ENCODE assay signal across 8 cellular contexts in genomic region chrX:41332005-41332404, GRCh38. TPM values are rescaled to one million over a fixed set of nuclear protein-coding genes. Genes with fewer than 3 reads are reported as not detected.
DNase-seq lines count a peak whose midpoint lies in the region; ATAC-seq, FAIRE-seq and TF ChIP-seq lines count a peak whose summit lies in the region.

No MANE protein-coding gene starts in this region.

- H3K9ac ChIP-seq in MM.1S (ENCODE audit: low read length) (peak overlapping the region; percentile 100), duodenal mucosa (ENCODE audit: low read depth in 1 of 2, low read length in 2 of 2) (peak overlapping the region; percentile 80 to 100), neural progenitor cell (no peak overlapping the region)

- POLR2A ChIA-PET in CD8-positive, alpha-beta T cell (lab: Charles Lee) = no interaction called here

- peaks cover 16% of the 10 kb centered on the region for H3K4me1 Mint-ChIP-seq in CD8-positive, alpha-beta T cell (ENCODE audit: low read depth)
- peaks cover 8% of the 10 kb centered on the region for H3K4me1 Mint-ChIP-seq in neural progenitor cell

- ATAC-seq in CD8-positive, alpha-beta T cell = no peak
- no peak for ATAC-seq in sciatic nerve

- no peak for FAIRE-seq in GM12892 (lab: Jason Lieb, UNC)

- H3F3A ChIP-seq in MM.1S (ENCODE audit: insufficient read depth, low read length) = peaks cover 32% of the 10 kb centered on the region
- H3F3A ChIP-seq in neural progenitor cell (ENCODE audit: low read depth) = peaks cover 24% of the 10 kb centered on the region

- no peaks in the 10 kb centered on the region for H3K27me3 ChIP-seq in CD8-positive, alpha-beta T cell (ENCODE audit: insufficient read depth, low read length)
- H3K27me3 ChIP-seq in MM.1S (replicated peaks; ENCODE audit: insufficient read depth, low read length) = no peaks in the 10 kb centered on the region
- H3K27me3 ChIP-seq in duodenal mucosa (ENCODE audit: control insufficient read depth in 1 of 2, insufficient read depth in 2 of 2, low read length in 2 of 2) = no peaks in the 10 kb centered on the region
- H3K27me3 ChIP-seq in neural progenitor cell = no peaks in the 10 kb centered on the region

- no peak for TF ChIP-seq POLR2A in GM12892 (IDR thresholded peaks at IDR 0.05; ENCODE audit: low read depth, low read length)

- no peaks in the 10 kb centered on the region for H3K9me2 ChIP-seq in MM.1S (replicated peaks; ENCODE audit: insufficient read depth, low read length)

- H3K4me2 ChIP-seq in MM.1S (ENCODE audit: low read depth, low read length) = peak overlapping the region; percentile 91
- peak overlapping the region; percentile 87 for H3K4me2 ChIP-seq in neural progenitor cell

- no peaks in the 10 kb centered on the region for H3K9me3 ChIP-seq in CD8-positive, alpha-beta T cell (ENCODE audit: low read length)
- no peaks in the 10 kb centered on the region for H3K9me3 ChIP-seq in MM.1S (replicated peaks; ENCODE audit: insufficient read depth, low read length)
- H3K9me3 ChIP-seq in duodenal mucosa (ENCODE audit: control insufficient read depth in 1 of 2, low read length in 2 of 2) = no peaks in the 10 kb centered on the region
- H3K9me3 ChIP-seq in neural progenitor cell (ENCODE audit: low read depth) = no peaks in the 10 kb centered on the region

- peaks cover 3% of the 10 kb centered on the region for H3K4me1 ChIP-seq in CD8-positive, alpha-beta T cell (ENCODE audit: insufficient read depth, low read length)
- peaks cover 13% of the 10 kb centered on the region for H3K4me1 ChIP-seq in MM.1S (ENCODE audit: low read length)
- H3K4me1 ChIP-seq in duodenal mucosa (ENCODE audit: control insufficient read depth in 1 of 2, insufficient read depth in 2 of 2, low read length in 2 of 2) = peaks cover 0 to 5% of the 10 kb centered on the region in 2 donors
- H3K4me1 ChIP-seq in neural progenitor cell = peaks cover 7% of the 10 kb centered on the region

- intact Hi-C loops in CD8-positive, alpha-beta T cell (cut with DNase I, micrococcal nuclease) = loop anchor here (2.0 to 10.0 kb wide), 8 partner anchors 65 to 1155 kb away; partner anchors contain the start of genes CXorf38 (in 2 of the 2), MED14 (in 2 of the 2), CASK (in 1 of the 2) and USP9X (in 1 of the 2)
- intact Hi-C loops in sciatic nerve (cut with DNase I) = no loop called here

- DNase-seq in CD8-positive, alpha-beta T cell = no peak
- DNase-seq in MM.1S = no peak
- no peak for DNase-seq in neural progenitor cell (ENCODE audit: low spot score)
- DNase-seq in activated gamma-delta T cell treated with Interleukin-2 at 50 U/mL for 16 hours = no peak
- no peak for DNase-seq in amniotic stem cell (lab: John Stamatoyannopoulos, UW)
- no peak for DNase-seq in sciatic nerve (ENCODE audit: low spot score)
- DNase-seq in GM12892 (ENCODE audit: insufficient read length) = no peak

- peak overlapping the region; percentile 93 for H3K4me3 ChIP-seq in CD8-positive, alpha-beta T cell (ENCODE audit: low read depth, low read length)
- H3K4me3 ChIP-seq in MM.1S (ENCODE audit: low read length) (peak overlapping the region; percentile 95), duodenal mucosa (ENCODE audit: low read depth in 1 of 2, low read length in 2 of 2) (peak overlapping the region; percentile 62 to 70), neural progenitor cell (peak overlapping the region; percentile 84)

- no peaks in the 10 kb centered on the region for H3K27me3 Mint-ChIP-seq in CD8-positive, alpha-beta T cell (ENCODE audit: low read depth)
- peaks cover 12% of the 10 kb centered on the region for H3K27me3 Mint-ChIP-seq in neural progenitor cell (ENCODE audit: insufficient read depth, low read depth)

- H2AFZ ChIP-seq in MM.1S (ENCODE audit: low read length) = peak overlapping the region; percentile 77
- H2AFZ ChIP-seq in neural progenitor cell (replicated peaks) = no peak overlapping the region

- H3K27ac Mint-ChIP-seq in CD8-positive, alpha-beta T cell = peak overlapping the region; percentile 99
- H3K27ac Mint-ChIP-seq in neural progenitor cell = peak overlapping the region; percentile 66

- no peak for TF ChIP-seq CTCF in CD8-positive, alpha-beta T cell (IDR thresholded peaks at IDR 0.05)
- TF ChIP-seq CTCF in MM.1S (IDR thresholded peaks at IDR 0.05; ENCODE audit: low read length) (no peak), neural progenitor cell (IDR thresholded peaks at IDR 0.05) (no peak)

- H3K79me2 ChIP-seq in MM.1S (ENCODE audit: low read length) (peaks cover 30% of the 10 kb centered on the region), neural progenitor cell (ENCODE audit: low read depth) (peaks cover 48% of the 10 kb centered on the region)

- H4K20me1 ChIP-seq in MM.1S (ENCODE audit: insufficient read depth, low read length) (peaks cover 20% of the 10 kb centered on the region), neural progenitor cell (ENCODE audit: low read depth) (peaks cover 25% of the 10 kb centered on the region)

- H3K9me3 Mint-ChIP-seq in CD8-positive, alpha-beta T cell = no peaks in the 10 kb centered on the region
- peaks cover 3% of the 10 kb centered on the region for H3K9me3 Mint-ChIP-seq in neural progenitor cell

- no peaks in the 10 kb centered on the region for H3K36me3 ChIP-seq in CD8-positive, alpha-beta T cell (ENCODE audit: insufficient read depth, low read length)
- H3K36me3 ChIP-seq in MM.1S (replicated peaks; ENCODE audit: insufficient read depth, low read length) = no peaks in the 10 kb centered on the region; the same call in 1 of the 2 replicates
- H3K36me3 ChIP-seq in duodenal mucosa (ENCODE audit: control insufficient read depth in 1 of 2, insufficient read depth in 2 of 2, low read length in 2 of 2) = no peaks in the 10 kb centered on the region
- no peaks in the 10 kb centered on the region for H3K36me3 ChIP-seq in neural progenitor cell

- H3K4me3 Mint-ChIP-seq in CD8-positive, alpha-beta T cell = peak overlapping the region; percentile 95
- peak overlapping the region; percentile 94 for H3K4me3 Mint-ChIP-seq in neural progenitor cell

- peaks cover 28% of the 10 kb centered on the region for H3K36me3 Mint-ChIP-seq in CD8-positive, alpha-beta T cell
- no peaks in the 10 kb centered on the region for H3K36me3 Mint-ChIP-seq in neural progenitor cell

- peak overlapping the region; percentile 99 for H3K27ac ChIP-seq in CD8-positive, alpha-beta T cell (ENCODE audit: low read depth, low read length)
- H3K27ac ChIP-seq in MM.1S (ENCODE audit: low read length) (peak overlapping the region; percentile 100), duodenal mucosa (ENCODE audit: low read depth, low read length) (peak overlapping the region; percentile 65), neural progenitor cell (no peak overlapping the region)

- CTCF ChIA-PET in CD8-positive, alpha-beta T cell (lab: Charles Lee) = no interaction called here

RNA-seq across cellular contexts. Expression of gene DDX3X, which starts 2.0 kb away (rescaled TPM):
- 100 to 1,000 TPM; 643 to 648 TPM for total RNA-seq in CD8-positive, alpha-beta T cell
- total RNA-seq in neural progenitor cell (ENCODE audit: low replicate concordance) (216 and 264 TPM in 2 replicates), sciatic nerve (334 TPM)
- 141 TPM for polyA plus RNA-seq in GM12892 (2012; ENCODE audit: missing spikeins)
